ENCODE assay signal across 1 cellular context in the genomic region with DNA sequence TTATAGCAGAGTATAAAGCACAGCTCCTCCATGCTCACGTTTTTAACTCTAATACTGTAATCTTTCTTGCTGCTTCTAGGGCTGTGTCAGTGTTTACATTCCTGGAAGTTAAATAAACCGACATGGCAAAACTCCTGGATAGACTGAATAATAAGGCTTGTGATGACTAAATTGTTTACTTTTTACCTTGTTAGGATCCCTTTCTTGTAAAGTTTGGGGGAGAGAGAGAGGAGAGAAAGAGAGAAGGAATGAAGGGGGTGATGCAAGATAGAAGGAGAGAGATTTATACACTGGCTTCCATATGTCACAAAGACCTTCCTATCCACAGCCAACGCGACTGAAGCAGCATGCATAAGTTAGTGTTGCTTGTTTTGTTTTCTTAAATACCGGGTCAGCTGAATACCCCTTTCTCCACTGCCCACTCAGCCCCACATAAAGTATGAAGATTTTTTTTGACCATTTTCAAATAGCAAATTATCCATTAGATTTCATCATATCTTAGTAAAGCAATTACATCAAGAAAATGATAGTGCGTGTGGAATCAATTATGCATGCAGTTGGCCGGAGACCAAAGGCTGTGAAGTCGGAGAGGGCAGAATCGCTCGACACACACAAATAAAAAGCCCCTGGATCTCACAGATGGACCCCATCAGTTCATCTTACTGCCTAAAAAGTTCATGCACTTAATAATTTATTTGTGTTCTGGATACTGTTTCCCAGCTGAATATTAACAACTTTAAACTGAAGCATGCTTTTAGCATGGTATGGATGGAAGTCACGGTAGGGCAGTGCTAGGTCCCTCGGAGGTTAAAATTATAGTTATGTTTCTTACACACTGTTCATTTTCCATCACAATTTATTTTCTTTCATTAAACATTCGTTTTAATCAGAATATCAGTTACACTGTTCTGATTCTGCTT.
TF ChIP-seq lines count a peak whose summit lies in the region.

No MANE protein-coding gene starts in this region.

TF ChIP-seq in A549, 52 proteins besides CTCF, POLR2A, EP300 and RAD21:
- TF ChIP-seq, protein P1, sequence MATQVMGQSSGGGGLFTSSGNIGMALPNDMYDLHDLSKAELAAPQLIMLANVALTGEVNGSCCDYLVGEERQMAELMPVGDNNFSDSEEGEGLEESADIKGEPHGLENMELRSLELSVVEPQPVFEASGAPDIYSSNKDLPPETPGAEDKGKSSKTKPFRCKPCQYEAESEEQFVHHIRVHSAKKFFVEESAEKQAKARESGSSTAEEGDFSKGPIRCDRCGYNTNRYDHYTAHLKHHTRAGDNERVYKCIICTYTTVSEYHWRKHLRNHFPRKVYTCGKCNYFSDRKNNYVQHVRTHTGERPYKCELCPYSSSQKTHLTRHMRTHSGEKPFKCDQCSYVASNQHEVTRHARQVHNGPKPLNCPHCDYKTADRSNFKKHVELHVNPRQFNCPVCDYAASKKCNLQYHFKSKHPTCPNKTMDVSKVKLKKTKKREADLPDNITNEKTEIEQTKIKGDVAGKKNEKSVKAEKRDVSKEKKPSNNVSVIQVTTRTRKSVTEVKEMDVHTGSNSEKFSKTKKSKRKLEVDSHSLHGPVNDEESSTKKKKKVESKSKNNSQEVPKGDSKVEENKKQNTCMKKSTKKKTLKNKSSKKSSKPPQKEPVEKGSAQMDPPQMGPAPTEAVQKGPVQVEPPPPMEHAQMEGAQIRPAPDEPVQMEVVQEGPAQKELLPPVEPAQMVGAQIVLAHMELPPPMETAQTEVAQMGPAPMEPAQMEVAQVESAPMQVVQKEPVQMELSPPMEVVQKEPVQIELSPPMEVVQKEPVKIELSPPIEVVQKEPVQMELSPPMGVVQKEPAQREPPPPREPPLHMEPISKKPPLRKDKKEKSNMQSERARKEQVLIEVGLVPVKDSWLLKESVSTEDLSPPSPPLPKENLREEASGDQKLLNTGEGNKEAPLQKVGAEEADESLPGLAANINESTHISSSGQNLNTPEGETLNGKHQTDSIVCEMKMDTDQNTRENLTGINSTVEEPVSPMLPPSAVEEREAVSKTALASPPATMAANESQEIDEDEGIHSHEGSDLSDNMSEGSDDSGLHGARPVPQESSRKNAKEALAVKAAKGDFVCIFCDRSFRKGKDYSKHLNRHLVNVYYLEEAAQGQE (IDR thresholded peaks at IDR 0.05), result no peak
- TF ChIP-seq, protein P2, sequence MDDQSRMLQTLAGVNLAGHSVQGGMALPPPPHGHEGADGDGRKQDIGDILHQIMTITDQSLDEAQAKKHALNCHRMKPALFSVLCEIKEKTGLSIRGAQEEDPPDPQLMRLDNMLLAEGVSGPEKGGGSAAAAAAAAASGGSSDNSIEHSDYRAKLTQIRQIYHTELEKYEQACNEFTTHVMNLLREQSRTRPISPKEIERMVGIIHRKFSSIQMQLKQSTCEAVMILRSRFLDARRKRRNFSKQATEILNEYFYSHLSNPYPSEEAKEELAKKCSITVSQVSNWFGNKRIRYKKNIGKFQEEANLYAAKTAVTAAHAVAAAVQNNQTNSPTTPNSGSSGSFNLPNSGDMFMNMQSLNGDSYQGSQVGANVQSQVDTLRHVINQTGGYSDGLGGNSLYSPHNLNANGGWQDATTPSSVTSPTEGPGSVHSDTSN (IDR thresholded peaks at IDR 0.05), result no peak
- TF ChIP-seq SMC3 (IDR thresholded peaks at IDR 0.05) (no peak), RFX5 (IDR thresholded peaks at IDR 0.05) (no peak), EHF (CRISPR knock-in tag; IDR thresholded peaks at IDR 0.05) (no peak), HOXA7 (CRISPR knock-in tag; IDR thresholded peaks at IDR 0.05) (no peak), NPAS2 (CRISPR knock-in tag; IDR thresholded peaks at IDR 0.05; ENCODE audit: borderline replicate concordance) (no peak), RCOR1 (IDR thresholded peaks at IDR 0.05; ENCODE audit: low read depth, low read length) (no peak), CHD4 (IDR thresholded peaks at IDR 0.05; ENCODE audit: borderline replicate concordance) (no peak)
- TF ChIP-seq, protein P3, sequence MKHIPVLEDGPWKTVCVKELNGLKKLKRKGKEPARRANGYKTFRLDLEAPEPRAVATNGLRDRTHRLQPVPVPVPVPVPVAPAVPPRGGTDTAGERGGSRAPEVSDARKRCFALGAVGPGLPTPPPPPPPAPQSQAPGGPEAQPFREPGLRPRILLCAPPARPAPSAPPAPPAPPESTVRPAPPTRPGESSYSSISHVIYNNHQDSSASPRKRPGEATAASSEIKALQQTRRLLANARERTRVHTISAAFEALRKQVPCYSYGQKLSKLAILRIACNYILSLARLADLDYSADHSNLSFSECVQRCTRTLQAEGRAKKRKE (CRISPR knock-in tag; IDR thresholded peaks at IDR 0.05; ENCODE audit: low read depth), result no peak
- TF ChIP-seq, protein P4, sequence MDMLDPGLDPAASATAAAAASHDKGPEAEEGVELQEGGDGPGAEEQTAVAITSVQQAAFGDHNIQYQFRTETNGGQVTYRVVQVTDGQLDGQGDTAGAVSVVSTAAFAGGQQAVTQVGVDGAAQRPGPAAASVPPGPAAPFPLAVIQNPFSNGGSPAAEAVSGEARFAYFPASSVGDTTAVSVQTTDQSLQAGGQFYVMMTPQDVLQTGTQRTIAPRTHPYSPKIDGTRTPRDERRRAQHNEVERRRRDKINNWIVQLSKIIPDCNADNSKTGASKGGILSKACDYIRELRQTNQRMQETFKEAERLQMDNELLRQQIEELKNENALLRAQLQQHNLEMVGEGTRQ (IDR thresholded peaks at IDR 0.05), result no peak
